1 cellular context compared by ENCODE assay signal in the genomic region with DNA sequence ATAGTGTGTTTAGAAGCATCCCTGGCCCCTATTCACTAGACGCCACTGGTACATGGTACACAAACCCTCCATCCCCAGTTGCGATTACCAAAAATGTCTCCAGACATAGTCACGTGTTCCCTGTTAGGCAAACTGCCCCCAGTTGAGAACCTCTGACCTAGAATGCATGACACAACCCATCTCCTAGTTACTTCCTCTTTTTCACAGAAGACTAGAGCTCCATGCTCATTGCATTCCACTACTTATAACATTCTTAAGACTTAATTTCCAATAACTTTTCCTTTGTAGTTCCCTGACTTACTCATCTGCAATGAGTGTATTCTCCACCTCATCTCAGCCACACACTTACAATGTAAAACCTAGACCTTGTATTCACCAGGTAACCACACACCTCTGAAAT.
TF ChIP-seq lines count a peak whose summit lies in the region.

No MANE protein-coding gene starts in this region.

TF ChIP-seq in K562, 482 proteins besides CTCF, POLR2A, EP300 and RAD21 (continued from another document):
- TF ChIP-seq SNIP1 (IDR thresholded peaks at IDR 0.05; ENCODE audit: low read depth) (no peak), PHB2 (IDR thresholded peaks at IDR 0.05; ENCODE audit: low read depth) (no peak), ZNF785 (CRISPR knock-in tag; IDR thresholded peaks at IDR 0.05) (no peak), ZSCAN32 (CRISPR knock-in tag; IDR thresholded peaks at IDR 0.05) (no peak), TGIF2 (CRISPR knock-in tag; IDR thresholded peaks at IDR 0.05) (no peak), FOXJ3 (CRISPR knock-in tag; IDR thresholded peaks at IDR 0.05) (no peak), HLTF (IDR thresholded peaks at IDR 0.05) (no peak), SREBF1 (IDR thresholded peaks at IDR 0.05; ENCODE audit: borderline replicate concordance, low read depth, low read length) (no peak), BCL6 (CRISPR knock-in tag; IDR thresholded peaks at IDR 0.05) (no peak), EGR1 (conservative IDR thresholded peaks at IDR 0.05) (no peak), PCBP1 (IDR thresholded peaks at IDR 0.05; ENCODE audit: low read depth, low read length, poor library complexity, severe bottlenecking) (no peak), SNRNP70 (optimal IDR thresholded peaks at IDR 0.05; ENCODE audit: low read depth, low read length) (no peak), GATA2 (CRISPR knock-in tag; IDR thresholded peaks at IDR 0.05) (no peak), ZKSCAN1 (IDR thresholded peaks at IDR 0.05; ENCODE audit: low read depth, low read length) (no peak), PRMT5 (CRISPR knock-in tag; IDR thresholded peaks at IDR 0.05) (no peak), BRF2 (IDR thresholded peaks at IDR 0.05; ENCODE audit: borderline replicate concordance, insufficient read depth, insufficient read length) (no peak)
- TF ChIP-seq, protein P1, sequence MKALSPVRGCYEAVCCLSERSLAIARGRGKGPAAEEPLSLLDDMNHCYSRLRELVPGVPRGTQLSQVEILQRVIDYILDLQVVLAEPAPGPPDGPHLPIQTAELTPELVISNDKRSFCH (CRISPR knock-in tag; IDR thresholded peaks at IDR 0.05): no peak
- TF ChIP-seq, protein P1 (tag; IDR thresholded peaks at IDR 0.05): no peak
